8 cellular contexts compared by ENCODE assay signal in genomic region chr5:139638090-139638735, GRCh38.
DNase-seq lines count a peak whose midpoint lies in the region; ATAC-seq and TF ChIP-seq lines count a peak whose summit lies in the region.

No MANE protein-coding gene starts in this region.

- peak; percentile 77 for DNase-seq in ACHN
- peak; percentile 36 for DNase-seq in GF-D8 (lab: John Stamatoyannopoulos, UW)
- DNase-seq in LNCaP clone FGC (ENCODE audit: low read depth): peak; percentile 72
- peak; percentile 96 for DNase-seq in glomerular visceral epithelial cell (ENCODE audit: extremely low spot score)
- no peak for DNase-seq in activated CD4-positive, alpha-beta T cell treated with anti-CD3 and anti-CD28 coated beads, Interleukin-2, amount 50 U/mL, for 48 hours

- ATAC-seq in HG03460 (IDR thresholded peaks at IDR 0.05; ENCODE audit: unreplicated experiment): no peak

- TF ChIP-seq CTCF in LNCaP clone FGC (IDR thresholded peaks at IDR 0.05; ENCODE audit: control insufficient read depth, extremely low read depth, insufficient read depth): no peak
- TF ChIP-seq CTCF in VCaP (conservative IDR thresholded peaks at IDR 0.05): no peak

- in situ Hi-C loops in ACHN (cut with HindIII; ENCODE audit: low pct_ligation_motif_present, low pct_unique_long_range_greater_than_20kb, low sequenced_read_pairs): no loop called here

- peak overlapping the region; percentile 43 for H3K4me3 ChIP-seq in LNCaP clone FGC (ENCODE audit: low read depth, low read length)
- H3K4me3 ChIP-seq in neuron (ENCODE audit: low read length): peak overlapping the region; percentile 2

- no peaks in the 10 kb centered on the region for H3K27me3 ChIP-seq in neuron (ENCODE audit: insufficient read depth, low read length)

- peak overlapping the region; percentile 82 for H3K27ac ChIP-seq in VCaP

- H3K36me3 ChIP-seq in neuron (ENCODE audit: insufficient read depth, low read length): no peaks in the 10 kb centered on the region

- no peak overlapping the region for H2AFZ ChIP-seq in neuron (ENCODE audit: low read depth, low read length)

- H3K4me1 ChIP-seq in neuron (ENCODE audit: insufficient read depth, low read length): peaks cover 43% of the 10 kb centered on the region

- H3K9me3 ChIP-seq in neuron (ENCODE audit: low read length): no peaks in the 10 kb centered on the region

Comparison
In these comparisons a context has a peak if more than half of its experiments do, and no peak if none do; other contexts are left out.
1. DNase-seq: peak in ACHN (single experiment), GF-D8 (single experiment), LNCaP clone FGC (single experiment) and glomerular visceral epithelial cell (single experiment); none in activated CD4-positive, alpha-beta T cell treated with anti-CD3 and anti-CD28 coated beads, Interleukin-2, amount 50 U/mL, for 48 hours (0 of 2).